In genomic region chr1:29970747-29971325, GRCh38 we compare ENCODE assay signal across 20 cellular contexts.
DNase-seq lines count a peak whose midpoint lies in the region; ATAC-seq, FAIRE-seq and TF ChIP-seq lines count a peak whose summit lies in the region.
"Had no signal": no experiment of that assay in that cellular context is flagged by ENCODE, and none has a peak within 500 bp of the region (broad histone marks: within the 10 kb centered on the region; RNA-seq: fewer than 3 reads in every experiment).

No MANE protein-coding gene starts in this region.

- no peak overlapping the region for H3K4me3 ChIP-seq in right atrium auricular region
- H3K4me3 ChIP-seq in right cardiac atrium (ENCODE audit: low read length): no peak overlapping the region
- H3K4me3 ChIP-seq in coronary artery: no peak overlapping the region
- H3K4me3 ChIP-seq in lung: no peak overlapping the region
- no peak overlapping the region for H3K4me3 ChIP-seq in pancreas

- H3K27ac ChIP-seq in right atrium auricular region: no peak overlapping the region
- H3K27ac ChIP-seq in right cardiac atrium (ENCODE audit: low read length): no peak overlapping the region
- H3K27ac ChIP-seq in coronary artery: no peak overlapping the region
- H3K27ac ChIP-seq in lung (ENCODE audit: low read depth in 1 of 2, low read length in 1 of 2): no peak overlapping the region
- no peak overlapping the region for H3K27ac ChIP-seq in pancreas

- H3K27me3 ChIP-seq in right atrium auricular region: no peaks in the 10 kb centered on the region
- no peaks in the 10 kb centered on the region for H3K27me3 ChIP-seq in right cardiac atrium (ENCODE audit: control insufficient read depth, insufficient read depth)
- H3K27me3 ChIP-seq in lung (ENCODE audit: control insufficient read depth, insufficient read depth): peaks cover 7% of the 10 kb centered on the region
- H3K27me3 ChIP-seq in pancreas: no peaks in the 10 kb centered on the region

- WGBS in right cardiac atrium: 72% methylated on average over 7 of the region's 7 CpGs
- 77 to 78% methylated on average over 7 of the region's 7 CpGs for WGBS in lung, 2 donors
- WGBS in pancreas, 2 donors: 46 to 58% methylated on average over 7 of the region's 7 CpGs

- FAIRE-seq in pancreas (lab: Jason Lieb, UNC): no peak
- FAIRE-seq: A204.1, GM12891, HepG2, HTR-8/SVneo had no signal

- ATAC-seq in right cardiac atrium: no peak
- ATAC-seq in lung (ENCODE audit: insufficient read depth, low FRiP score): no peak
- no peak for ATAC-seq in pancreas
- ATAC-seq: HepG2 had no signal

- intact Hi-C loops in right cardiac atrium (cut with DNase I) (no loop called here), pancreas (cut with DNase I) (no loop called here)

- DNase-seq in right atrium auricular region (ENCODE audit: low spot score): peak; percentile 16
- no peak for DNase-seq in right cardiac atrium
- peak; percentile 38 for DNase-seq in coronary artery (ENCODE audit: low spot score)
- DNase-seq in lung (ENCODE audit: low spot score): peak; percentile 14
- peak; percentile 28 for DNase-seq in putamen (ENCODE audit: low spot score)
- DNase-seq in LoVo (ENCODE audit: low spot score): no peak
- no peak for DNase-seq in NCI-H146 (lab: John Stamatoyannopoulos, UW)
- no peak for DNase-seq in pancreas
- DNase-seq: C1 segment of cervical spinal cord; Calu3; CD4-positive, alpha-beta T cell; DMS 273 treated with DMSO at 0.1 percent for 48 hours; DMS79; GOT3; HCEC 1CT; HFFc6 had no signal

- H3K36me3 ChIP-seq in right atrium auricular region: no peaks in the 10 kb centered on the region
- H3K36me3 ChIP-seq in lung (ENCODE audit: control insufficient read depth in 2 of 2, insufficient read depth in 2 of 2, low read length in 2 of 2): no peaks in the 10 kb centered on the region
- H3K36me3 ChIP-seq in pancreas: no peaks in the 10 kb centered on the region

- H3K4me1 ChIP-seq in right atrium auricular region (no peaks in the 10 kb centered on the region), right cardiac atrium (ENCODE audit: control insufficient read depth, insufficient read depth, low read length) (no peaks in the 10 kb centered on the region), lung (ENCODE audit: control insufficient read depth in 2 of 2, insufficient read depth in 2 of 2, low read length in 2 of 2) (no peaks in the 10 kb centered on the region), pancreas (no peaks in the 10 kb centered on the region)

- H3K9me3 ChIP-seq in right atrium auricular region: no peaks in the 10 kb centered on the region
- H3K9me3 ChIP-seq in right cardiac atrium (ENCODE audit: control insufficient read depth, low read length): no peaks in the 10 kb centered on the region
- peaks cover 0 to 12% of the 10 kb centered on the region in 2 donors for H3K9me3 ChIP-seq in lung (ENCODE audit: control insufficient read depth in 2 of 2, insufficient read depth in 1 of 2, low read length in 1 of 2)
- H3K9me3 ChIP-seq in pancreas: no peaks in the 10 kb centered on the region

- TF ChIP-seq CTCF in right atrium auricular region (IDR thresholded peaks at IDR 0.05): no peak
- no peak for TF ChIP-seq CTCF in coronary artery (IDR thresholded peaks at IDR 0.05)
- TF ChIP-seq CTCF in lung (IDR thresholded peaks at IDR 0.05; ENCODE audit: control extremely low read depth, extremely low read depth): no peak
- TF ChIP-seq CTCF in pancreas (IDR thresholded peaks at IDR 0.05): no peak

Comparison
In these comparisons a context has a peak if more than half of its experiments do, and no peak if none do; other contexts are left out.
1. DNase-seq: peak in right atrium auricular region (single experiment), coronary artery (single experiment), lung (single experiment) and putamen (single experiment); none in right cardiac atrium (0 of 3), LoVo (single experiment), NCI-H146 (single experiment) and pancreas (0 of 6).